In genomic region chr2:191696960-191697359, GRCh38 we compare ENCODE assay signal across 23 cellular contexts. TPM values are rescaled to one million over a fixed set of nuclear protein-coding genes. Genes with fewer than 3 reads are reported as not detected.
A peak's percentile ranks its signal among the peaks of the same experiment; 100 is the strongest.
DNase-seq lines count a peak whose midpoint lies in the region; ATAC-seq and TF ChIP-seq lines count a peak whose summit lies in the region.
"Had no signal": no experiment of that assay in that cellular context is flagged by ENCODE, and none has a peak within 500 bp of the region (broad histone marks: within the 10 kb centered on the region; RNA-seq: fewer than 3 reads in every experiment).

No MANE protein-coding gene starts in this region.

- no peak for TF ChIP-seq CTCF in MM.1S (IDR thresholded peaks at IDR 0.05; ENCODE audit: low read length)
- TF ChIP-seq CTCF in epithelial cell of esophagus (IDR thresholded peaks at IDR 0.05; ENCODE audit: insufficient read depth, low read depth, low read length, missing control alignments): no peak

- H2AK5ac ChIP-seq in mesenchymal stem cell (ENCODE audit: low read length, severe bottlenecking): no peak overlapping the region

- H3K9me3 Mint-ChIP-seq in activated naive CD4-positive, alpha-beta T cell treated with anti-CD3 and anti-CD28 coated beads, Interleukin-2, amount 50 U/mL, for 72 hours: no peaks in the 10 kb centered on the region
- H3K9me3 Mint-ChIP-seq: CD4-positive, alpha-beta T cell had no signal

- H3K18ac ChIP-seq in mesenchymal stem cell (ENCODE audit: low read depth in 1 of 2, low read length in 2 of 2): no peak overlapping the region

- peaks cover 85% of the 10 kb centered on the region for H3F3A ChIP-seq in GM23248 (ENCODE audit: insufficient read depth)
- H3F3A ChIP-seq in MM.1S (ENCODE audit: insufficient read depth, low read length): peaks cover 49% of the 10 kb centered on the region

- DNase-seq in GM23248: peak; percentile 44
- no peak for DNase-seq in MM.1S
- peak; percentile 41 for DNase-seq in epithelial cell of esophagus (ENCODE audit: low read depth)
- no peak for DNase-seq in mesenchymal stem cell
- no peak for DNase-seq in activated naive CD4-positive, alpha-beta T cell treated with anti-CD3 and anti-CD28 coated beads, Interleukin-2, amount 50 U/mL, for 72 hours (ENCODE audit: low spot score in 2 of 2)
- DNase-seq in HAP-1 (ENCODE audit: low spot score in 2 of 2): no peak
- DNase-seq in HK-2 (ENCODE audit: unreplicated experiment): no peak
- DNase-seq: CD4-positive, alpha-beta T cell; COR-L47; DMS 273 treated with DMSO at 0.1 percent for 48 hours; DMS79 treated with DMSO at 0.1 percent for 48 hours; HCEC 1CT; MG63; NCI-H1048; NCI-H1417 treated with DMSO at 0.1 percent for 48 hours; NCI-H187; NCI-H446; NCI-H526; SIG-M5 had no signal

- H3K36me3 Mint-ChIP-seq in activated naive CD4-positive, alpha-beta T cell treated with anti-CD3 and anti-CD28 coated beads, Interleukin-2, amount 50 U/mL, for 72 hours: peaks cover 0 to 7% of the 10 kb centered on the region in 2 donors

- H3K4ac ChIP-seq in mesenchymal stem cell (ENCODE audit: low read depth in 1 of 2, low read length in 2 of 2): no peak overlapping the region

- H3K9me3 ChIP-seq in GM23248 (ENCODE audit: low read depth) (no peaks in the 10 kb centered on the region), MM.1S (replicated peaks; ENCODE audit: insufficient read depth, low read length) (no peaks in the 10 kb centered on the region), mesenchymal stem cell (ENCODE audit: control insufficient read depth, low read length) (peaks cover 8% of the 10 kb centered on the region), HAP-1 (no peaks in the 10 kb centered on the region)
- H3K9me3 ChIP-seq: BLaER1, MG63 had no signal

- in situ Hi-C loops in GM23248 (cut with MboI) (loop anchor here (25.0 kb wide), 1 partner anchor 465 kb away; no protein-coding TSS in a partner anchor), HAP-1 (cut with MboI; ENCODE audit: low sequenced_read_pairs) (no loop called here)

- no peak overlapping the region for H3K4me2 ChIP-seq in GM23248 (ENCODE audit: unreplicated experiment)
- H3K4me2 ChIP-seq in MM.1S (ENCODE audit: low read depth, low read length): no peak overlapping the region
- no peak overlapping the region for H3K4me2 ChIP-seq in mesenchymal stem cell (ENCODE audit: low read length, poor library complexity, severe bottlenecking)
- H3K4me2 ChIP-seq: BLaER1, GM23338 had no signal

- peaks cover 21% of the 10 kb centered on the region for H3K4me1 ChIP-seq in GM23248 (ENCODE audit: insufficient read depth)
- no peaks in the 10 kb centered on the region for H3K4me1 ChIP-seq in MM.1S (ENCODE audit: low read length)
- peaks cover 3% of the 10 kb centered on the region for H3K4me1 ChIP-seq in mesenchymal stem cell (ENCODE audit: control insufficient read depth, insufficient read depth, low read depth, low read length)
- no peaks in the 10 kb centered on the region for H3K4me1 ChIP-seq in HAP-1
- H3K4me1 ChIP-seq: BLaER1 had no signal

- H3K4me3 ChIP-seq in GM23248 (no peak overlapping the region), MM.1S (ENCODE audit: low read length) (no peak overlapping the region), epithelial cell of esophagus (ENCODE audit: low read length) (no peak overlapping the region), mesenchymal stem cell (ENCODE audit: insufficient read depth in 1 of 2, low read depth in 1 of 2, low read length in 2 of 2) (no peak overlapping the region), HAP-1 (no peak overlapping the region)
- H3K4me3 ChIP-seq: BLaER1, GM23338, K562, MG63 had no signal

- no peak overlapping the region for H2BK12ac ChIP-seq in mesenchymal stem cell (ENCODE audit: low read length in 2 of 2)

- no peak overlapping the region for H3K23ac ChIP-seq in mesenchymal stem cell (ENCODE audit: low read length in 2 of 2)

- no peak overlapping the region for H2BK5ac ChIP-seq in mesenchymal stem cell (ENCODE audit: low read depth, low read length, poor library complexity, severe bottlenecking)

- H3K36me3 ChIP-seq in GM23248 (ENCODE audit: low read depth): no peaks in the 10 kb centered on the region
- H3K36me3 ChIP-seq in MM.1S (replicated peaks; ENCODE audit: insufficient read depth, low read length): no peaks in the 10 kb centered on the region
- H3K36me3 ChIP-seq in mesenchymal stem cell (ENCODE audit: control insufficient read depth in 1 of 2, insufficient read depth in 2 of 2, low read depth in 1 of 2, low read length in 2 of 2): peaks cover 0 to 29% of the 10 kb centered on the region in 2 experiments
- no peaks in the 10 kb centered on the region for H3K36me3 ChIP-seq in HAP-1 (replicated peaks)
- H3K36me3 ChIP-seq: BLaER1, MG63 had no signal

- H4K20me1 ChIP-seq in GM23248 (ENCODE audit: insufficient read depth) (no peaks in the 10 kb centered on the region), MM.1S (ENCODE audit: insufficient read depth, low read length) (no peaks in the 10 kb centered on the region; the same call in 1 of the 2 replicates)
- H4K20me1 ChIP-seq: BLaER1 had no signal

- H3K27me3 ChIP-seq in GM23248 (replicated peaks; ENCODE audit: insufficient read depth): no peaks in the 10 kb centered on the region
- no peaks in the 10 kb centered on the region for H3K27me3 ChIP-seq in MM.1S (replicated peaks; ENCODE audit: insufficient read depth, low read length)
- no peaks in the 10 kb centered on the region for H3K27me3 ChIP-seq in mesenchymal stem cell (ENCODE audit: control insufficient read depth in 1 of 2, insufficient read depth in 1 of 2, low read length in 2 of 2)
- H3K27me3 ChIP-seq in HAP-1 (ENCODE audit: low read depth): no peaks in the 10 kb centered on the region
- H3K27me3 ChIP-seq: BLaER1, MG63 had no signal

- H3K9me2 ChIP-seq in GM23248 (ENCODE audit: insufficient read depth): no peaks in the 10 kb centered on the region
- no peaks in the 10 kb centered on the region for H3K9me2 ChIP-seq in MM.1S (replicated peaks; ENCODE audit: insufficient read depth, low read length)

- H3K14ac ChIP-seq in mesenchymal stem cell (ENCODE audit: low read length in 2 of 2): no peak overlapping the region

- no peak overlapping the region for H4K8ac ChIP-seq in mesenchymal stem cell (ENCODE audit: low read length)

- no peak overlapping the region for H3K27ac Mint-ChIP-seq in activated naive CD4-positive, alpha-beta T cell treated with anti-CD3 and anti-CD28 coated beads, Interleukin-2, amount 50 U/mL, for 72 hours
- H3K27ac Mint-ChIP-seq: CD4-positive, alpha-beta T cell; GM23338 had no signal

- no peaks in the 10 kb centered on the region for H3K79me1 ChIP-seq in mesenchymal stem cell (replicated peaks; ENCODE audit: low read length, poor library complexity, severe bottlenecking)

- no peak overlapping the region for H4K91ac ChIP-seq in mesenchymal stem cell (ENCODE audit: low read length)

- no peak for ATAC-seq in activated naive CD4-positive, alpha-beta T cell treated with anti-CD3 and anti-CD28 coated beads, Interleukin-2, amount 50 U/mL, for 72 hours
- ATAC-seq: GM23338 had no signal

- H3K79me2 ChIP-seq in GM23248 (ENCODE audit: insufficient read depth) (no peaks in the 10 kb centered on the region), MM.1S (ENCODE audit: low read length) (no peaks in the 10 kb centered on the region)

- H2AFZ ChIP-seq in GM23248 (no peak overlapping the region), MM.1S (ENCODE audit: low read length) (no peak overlapping the region), mesenchymal stem cell (ENCODE audit: low read depth, low read length) (no peak overlapping the region)
- H2AFZ ChIP-seq: GM23338 had no signal

- H2BK120ac ChIP-seq in mesenchymal stem cell (ENCODE audit: low read depth, low read length): no peak overlapping the region

- H2BK15ac ChIP-seq in mesenchymal stem cell (ENCODE audit: low read depth, poor library complexity, severe bottlenecking): no peak overlapping the region

- H3K27ac ChIP-seq in GM23248 (peak overlapping the region; percentile 43), MM.1S (ENCODE audit: low read length) (peak overlapping the region; percentile 7; the same call in 1 of the 2 replicates), mesenchymal stem cell (ENCODE audit: low read length, poor library complexity, severe bottlenecking) (peak overlapping the region; percentile 33)
- H3K27ac ChIP-seq: BLaER1, RWPE1 had no signal

- H3K9ac ChIP-seq in GM23248: no peak overlapping the region
- H3K9ac ChIP-seq in MM.1S (ENCODE audit: low read length): no peak overlapping the region
- no peak overlapping the region for H3K9ac ChIP-seq in mesenchymal stem cell (ENCODE audit: low read length)
- H3K9ac ChIP-seq: BLaER1 had no signal

RNA-seq across cellular contexts. Expression of gene NABP1, which starts 19.0 kb away (rescaled TPM):
- total RNA-seq in GM23248 (2014; rRNA removed; shearing (Covaris generic)): 121 and 124 TPM in 2 replicates
- 120 and 148 TPM in 2 replicates for polyA plus RNA-seq in GM23248 (2016; fragmentation: Nextera tagmentation; extraction: Ambion mirVana)
- 21.4 TPM for polyA plus RNA-seq in mesenchymal stem cell (2013, experiment 1 of 2)
- polyA plus RNA-seq in mesenchymal stem cell (2013, experiment 2 of 2): 22.3 TPM
- total RNA-seq in activated naive CD4-positive, alpha-beta T cell treated with anti-CD3 and anti-CD28 coated beads, Interleukin-2, amount 50 U/mL, for 72 hours: 10 to 100 TPM; 53.7 to 59.7 TPM

Comparison
In these comparisons a context has a peak if more than half of its experiments do, and no peak if none do; other contexts are left out.
1. DNase-seq: peak in GM23248 (single experiment) and epithelial cell of esophagus (single experiment); none in MM.1S (single experiment), mesenchymal stem cell (single experiment), activated naive CD4-positive, alpha-beta T cell treated with anti-CD3 and anti-CD28 coated beads, Interleukin-2, amount 50 U/mL, for 72 hours (0 of 2), HAP-1 (0 of 2) and HK-2 (single experiment).
2. Peak in every context shown above with its lines, with median percentiles within 50 percentile points of each other: H3K27ac ChIP-seq.